2 cellular contexts compared by ENCODE assay signal in the genomic region with DNA sequence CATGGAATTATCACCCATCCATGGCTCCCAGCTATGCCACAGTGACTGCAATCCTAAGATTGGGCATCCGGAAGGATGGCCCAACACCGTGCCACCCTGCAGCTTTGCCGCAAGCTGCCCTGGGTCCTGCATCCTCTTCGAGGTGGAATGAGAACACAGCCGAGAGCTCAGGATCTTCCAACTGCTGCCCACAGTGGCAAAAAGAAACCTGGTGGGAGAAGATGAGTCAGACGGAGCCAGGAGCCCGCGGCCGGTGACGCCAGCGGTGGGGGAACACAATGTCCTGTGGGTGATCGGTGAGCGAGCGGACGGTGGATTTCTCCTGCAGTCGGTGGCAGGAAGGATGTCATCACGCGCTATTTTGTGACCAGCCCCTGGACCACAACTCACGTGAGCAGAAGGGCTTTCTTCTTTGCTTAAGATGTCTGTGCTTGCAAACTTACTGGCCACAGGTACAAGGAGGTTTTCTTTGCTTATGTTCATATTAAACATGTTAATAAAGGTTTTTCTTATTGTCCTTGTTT.
TF ChIP-seq lines count a peak whose summit lies in the region.

No MANE protein-coding gene starts in this region.

TF ChIP-seq in IMR-90, 13 proteins besides CTCF, POLR2A, EP300 and RAD21:
- TF ChIP-seq BHLHE40 (IDR thresholded peaks at IDR 0.05; ENCODE audit: low read depth, low read length) (peak; percentile 75), MAFK (IDR thresholded peaks at IDR 0.05; ENCODE audit: low read depth, low read length) (no peak), RFX5 (IDR thresholded peaks at IDR 0.05; ENCODE audit: low read depth, low read length) (no peak), FOS (IDR thresholded peaks at IDR 0.05; ENCODE audit: low read depth, low read length) (no peak)

TF ChIP-seq in liver, 16 proteins besides CTCF, POLR2A, EP300 and RAD21:
- TF ChIP-seq SP1 (IDR thresholded peaks at IDR 0.05), result peak; percentile 70
- no peak for TF ChIP-seq NR2F2 (IDR thresholded peaks at IDR 0.05)
- peak; percentile 55 to 67 for TF ChIP-seq JUND (IDR thresholded peaks at IDR 0.05)
